ENCODE assay signal across 8 cellular contexts in genomic region chr12:99810718-99811593, GRCh38.
DNase-seq lines count a peak whose midpoint lies in the region; ATAC-seq and TF ChIP-seq lines count a peak whose summit lies in the region.

No MANE protein-coding gene starts in this region.

- DNase-seq in COLO829 (ENCODE audit: low spot score) (peak; percentile 45), RPMI8226 (peak; percentile 20), foreskin fibroblast (peak in 1 of 2 donors; percentile 10), type B pancreatic cell (ENCODE audit: extremely low spot score, unreplicated experiment) (no peak), left colon (no peak)
- no peak for DNase-seq in activated CD4-positive, alpha-beta T cell treated with anti-CD3 and anti-CD28 coated beads, Interleukin-2, amount 50 U/mL, for 48 hours

- H3K4me3 ChIP-seq in Loucy (ENCODE audit: low read length, poor library complexity, severe bottlenecking) (no peak overlapping the region), foreskin fibroblast (ENCODE audit: low read depth in 1 of 2, low read length in 2 of 2) (no peak overlapping the region)

- H3K27me3 Mint-ChIP-seq in type B pancreatic cell = no peaks in the 10 kb centered on the region

- no peaks in the 10 kb centered on the region for H4K20me1 ChIP-seq in Loucy (ENCODE audit: insufficient read depth, low read length, poor library complexity, severe bottlenecking)

- no peak overlapping the region for H3K4me3 Mint-ChIP-seq in type B pancreatic cell

- H3K9me3 Mint-ChIP-seq in type B pancreatic cell = no peaks in the 10 kb centered on the region

- no peaks in the 10 kb centered on the region for H3K36me3 ChIP-seq in Loucy (ENCODE audit: insufficient read depth, low read length)

- TF ChIP-seq CTCF in Loucy (conservative IDR thresholded peaks at IDR 0.05; ENCODE audit: low read length) (peak; percentile 60), foreskin fibroblast (IDR thresholded peaks at IDR 0.05; ENCODE audit: low read depth, low read length) (peak; percentile 32), type B pancreatic cell (conservative IDR thresholded peaks at IDR 0.05) (peak; percentile 67)

- H2AFZ ChIP-seq in Loucy (ENCODE audit: low read length) = no peak overlapping the region

- ATAC-seq in left colon = no peak
- ATAC-seq in HG02938 (IDR thresholded peaks at IDR 0.05; ENCODE audit: unreplicated experiment) = no peak

- no peaks in the 10 kb centered on the region for H3K79me2 ChIP-seq in Loucy (ENCODE audit: insufficient read depth, low read length)

- no peak overlapping the region for H3K9ac ChIP-seq in Loucy (ENCODE audit: low read depth, low read length, poor library complexity, severe bottlenecking)

- H3K9me3 ChIP-seq in Loucy (ENCODE audit: insufficient read depth, low read depth, low read length) = no peaks in the 10 kb centered on the region

- H3K4me1 ChIP-seq in Loucy (ENCODE audit: insufficient read depth, low read length, poor library complexity, severe bottlenecking) = no peaks in the 10 kb centered on the region

- no peaks in the 10 kb centered on the region for H3K36me3 Mint-ChIP-seq in type B pancreatic cell

- H3K27me3 ChIP-seq in Loucy (ENCODE audit: insufficient read depth, low read length, poor library complexity, severe bottlenecking) = no peaks in the 10 kb centered on the region

- H3K4me2 ChIP-seq in Loucy (ENCODE audit: low read depth, low read length, poor library complexity, severe bottlenecking) = no peak overlapping the region

- no peaks in the 10 kb centered on the region for H3K4me1 Mint-ChIP-seq in type B pancreatic cell (ENCODE audit: unreplicated experiment)

- no peak overlapping the region for H3K27ac Mint-ChIP-seq in type B pancreatic cell

- H3F3A ChIP-seq in Loucy (ENCODE audit: low read depth) = no peaks in the 10 kb centered on the region

- intact Hi-C loops in left colon (cut with DNase I, micrococcal nuclease) = no loop called here

- H3K9me2 ChIP-seq in Loucy (replicated peaks; ENCODE audit: low read depth, low read length) = no peaks in the 10 kb centered on the region

Comparison
In these comparisons a context has a peak if more than half of its experiments do, and no peak if none do; other contexts are left out.
1. DNase-seq: peak in COLO829 (single experiment) and RPMI8226 (single experiment); none in type B pancreatic cell (single experiment), left colon (0 of 2) and activated CD4-positive, alpha-beta T cell treated with anti-CD3 and anti-CD28 coated beads, Interleukin-2, amount 50 U/mL, for 48 hours (0 of 2).
2. Peak in every context shown above with its lines, with median percentiles within 50 percentile points of each other: CTCF ChIP-seq.